ENCODE assay signal across 29 cellular contexts in genomic region chr6:91965872-91966271, GRCh38.
"Had no signal": no experiment of that assay in that cellular context is flagged by ENCODE, and none has a peak within 500 bp of the region (broad histone marks: within the 10 kb centered on the region; RNA-seq: fewer than 3 reads in every experiment).

No MANE protein-coding gene starts in this region.

- H3K4me3 ChIP-seq: adrenal gland, body of pancreas, breast epithelium had no signal

- H3K27ac ChIP-seq: adrenal gland, body of pancreas, brain microvascular endothelial cell, breast epithelium, WERI-Rb-1 had no signal

- H3K4me1 ChIP-seq: adrenal gland, body of pancreas, breast epithelium had no signal

- DNase-seq: activated CD4-positive, alpha-beta memory T cell treated with anti-CD3 and anti-CD28 coated beads for 36 hours; activated CD4-positive, alpha-beta T cell treated with anti-CD3 and anti-CD28 coated beads for 1 hour; activated CD4-positive, alpha-beta T cell treated with anti-CD3 and anti-CD28 coated beads for 4 hours; activated CD4-positive, alpha-beta T cell treated with anti-CD3 and anti-CD28 coated beads, Interleukin-2, amount 10 ng/mL, durations not matched to agents 24 days and 14 days; activated CD4-positive, alpha-beta T cell treated with anti-CD3 and anti-CD28 coated beads, Interleukin-2, amount 50 U/mL, for 1 hour; activated CD4-positive, alpha-beta T cell treated with anti-CD3 and anti-CD28 coated beads, Interleukin-2, amount 50 U/mL, for 4 hours; activated CD4-positive, CD25-positive, alpha-beta regulatory T cell; activated CD8-positive, alpha-beta memory T cell treated with anti-CD3 and anti-CD28 coated beads, Interleukin-2, amount 50 U/mL, for 4 hours; activated CD8-positive, alpha-beta T cell treated with anti-CD3 and anti-CD28 coated beads for 36 hours; activated effector memory CD4-positive, alpha-beta T cell treated with anti-CD3 and anti-CD28 coated beads, Interleukin-2, amount 50 U/mL, for 16 hours; activated gamma-delta T cell treated with Interleukin-2 at 50 U/mL for 16 hours; activated naive CD4-positive, alpha-beta T cell; activated naive CD4-positive, alpha-beta T cell treated with anti-CD3 and anti-CD28 coated beads for 36 hours; activated naive CD4-positive, alpha-beta T cell treated with anti-CD3 and anti-CD28 coated beads, Interleukin-2, amount 50 U/mL, for 16 hours; activated naive CD8-positive, alpha-beta T cell treated with anti-CD3 and anti-CD28 coated beads for 36 hours; activated T-cell treated with anti-CD3 and anti-CD28 coated beads for 4 hours; activated T-cell treated with anti-CD3 and anti-CD28 coated beads, Interleukin-2, amount 50 U/mL, for 1 hour; activated T-cell treated with anti-CD3 and anti-CD28 coated beads, Interleukin-2, amount 50 U/mL, for 4 hours; activated T-cell treated with anti-CD3 and anti-CD28 coated beads, Interleukin-2, amount 50 U/mL, for 72 hours; adrenal gland; amniotic stem cell; aorta; body of pancreas; brain microvascular endothelial cell; central memory CD4-positive, alpha-beta T cell; T-helper 2 cell; T-helper 9 cell; WERI-Rb-1 had no signal

- H3K27me3 ChIP-seq: adrenal gland, body of pancreas, brain microvascular endothelial cell, breast epithelium had no signal

- H3K9me3 ChIP-seq: adrenal gland, body of pancreas had no signal

- H3K36me3 ChIP-seq: adrenal gland, brain microvascular endothelial cell, breast epithelium, WERI-Rb-1 had no signal
